Comparison of ENCODE assay signal across 18 cellular contexts in the genomic region with DNA sequence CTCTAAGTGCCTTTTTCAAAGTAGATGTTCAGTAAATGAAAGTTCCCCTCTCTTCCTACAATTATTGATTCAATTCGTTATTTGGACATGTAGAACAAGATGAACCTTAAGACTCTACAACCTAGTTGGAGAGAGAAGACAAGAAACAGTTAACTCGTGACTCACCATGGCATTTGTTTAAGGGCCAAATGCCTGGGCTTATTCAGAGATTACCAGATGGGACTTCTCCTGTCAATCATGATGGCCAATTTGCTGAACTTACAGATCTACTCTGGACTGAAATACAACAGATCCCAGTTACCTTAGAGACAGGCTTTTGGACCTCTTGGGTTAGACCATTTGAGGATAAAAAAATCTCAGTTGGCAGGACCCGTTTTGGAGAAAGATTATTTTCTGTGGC.
"Had no signal": no experiment of that assay in that cellular context is flagged by ENCODE, and none has a peak within 500 bp of the region (broad histone marks: within the 10 kb centered on the region; RNA-seq: fewer than 3 reads in every experiment).

No MANE protein-coding gene starts in this region.

- H3K9me3 ChIP-seq: esophagus muscularis mucosa, sigmoid colon, stomach, thoracic aorta, transverse colon had no signal

- FAIRE-seq: colon had no signal

- H3K36me3 ChIP-seq: esophagus muscularis mucosa, sigmoid colon, stomach, thoracic aorta, transverse colon had no signal

- H3K4me3 ChIP-seq: esophagus muscularis mucosa, sigmoid colon, skin epidermis, stomach, thoracic aorta, transverse colon had no signal

- H3K4me1 ChIP-seq: esophagus muscularis mucosa, sigmoid colon, stomach, transverse colon had no signal

- H3K27me3 ChIP-seq: foreskin keratinocyte had no signal

- H3K27ac ChIP-seq: epithelial cell of prostate, esophagus muscularis mucosa, foreskin keratinocyte, sigmoid colon, skin epidermis, stomach, thoracic aorta, transverse colon had no signal

- DNase-seq: effector memory CD8-positive, alpha-beta T cell; foreskin keratinocyte; left colon; mammary epithelial cell; naive thymus-derived CD4-positive, alpha-beta T cell; nephron progenitor cell; sigmoid colon; stimulated activated CD4-positive, alpha-beta T cell treated with anti-CD3 and anti-CD28 coated beads, Interleukin-2, amount 100 ng/mL, for 24 hours; stimulated activated CD4-positive, alpha-beta T cell treated with anti-CD3 and anti-CD28 coated beads, Interleukin-4, amount 100 ng/mL, for 4 hours; stimulated activated naive B cell treated with anti-CD40 and anti-IgM and Interleukin-4, amounts not matched to agents 10 μg/mL and 1 μg/mL and 100 μg/mL, for 72 hours; stomach; substantia nigra; transverse colon had no signal

- ATAC-seq: effector memory CD8-positive, alpha-beta T cell; foreskin keratinocyte; left colon; naive thymus-derived CD4-positive, alpha-beta T cell; stimulated activated naive B cell treated with anti-CD40 and anti-IgM and Interleukin-4, amounts not matched to agents 10 μg/mL and 1 μg/mL and 100 μg/mL, for 72 hours had no signal
